ENCODE assay signal across 1 cellular context in the genomic region with DNA sequence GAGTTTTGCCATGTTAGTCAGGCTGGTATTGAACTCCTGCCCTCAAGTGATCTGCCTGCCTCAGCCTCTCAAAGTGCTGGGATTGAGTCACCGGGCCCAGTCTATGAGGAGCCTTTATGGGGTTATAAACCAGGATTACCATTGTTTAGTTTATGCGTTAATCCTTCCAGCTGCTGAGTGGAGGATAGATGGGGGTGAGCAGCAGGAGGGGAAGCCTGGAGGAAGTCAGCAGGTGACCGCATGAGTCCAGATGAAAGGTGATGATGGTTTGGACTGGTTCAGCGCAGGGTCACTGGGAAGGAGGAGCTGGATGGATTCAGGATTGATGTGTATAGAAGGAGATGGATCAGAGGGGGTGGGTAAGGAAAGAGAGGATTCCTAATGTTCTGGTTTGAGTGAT.
TF ChIP-seq lines count a peak whose summit lies in the region.

No MANE protein-coding gene starts in this region.

TF ChIP-seq in HEK293, 187 proteins besides CTCF, POLR2A, EP300 and RAD21 (continued from another document and continues in another):
- no peak for TF ChIP-seq ZSCAN4 (tag by site-specific recombination; IDR thresholded peaks at IDR 0.05)
- TF ChIP-seq ZNF157 (tag by site-specific recombination; IDR thresholded peaks at IDR 0.05): no peak
- 0 out of 2 replicates have a peak, but pooled peaks have one; percentile 33 for TF ChIP-seq ZNF391 (tag by site-specific recombination; IDR thresholded peaks at IDR 0.05; ENCODE audit: borderline replicate concordance, low read depth)
- peak; percentile 92; the same call in 1 of the 2 replicates for TF ChIP-seq MZF1 (tag by site-specific recombination; IDR thresholded peaks at IDR 0.05; ENCODE audit: borderline replicate concordance)
- peak; percentile 63 for TF ChIP-seq PRDM4 (tag by site-specific recombination; IDR thresholded peaks at IDR 0.05)
- TF ChIP-seq PRDM2 (tag by site-specific recombination; IDR thresholded peaks at IDR 0.05; ENCODE audit: borderline replicate concordance): no peak
- peak; percentile 65; the same call in 1 of the 2 replicates for TF ChIP-seq ZBTB1 (tag by site-specific recombination; IDR thresholded peaks at IDR 0.05)
- TF ChIP-seq ATF2 (tag by site-specific recombination; IDR thresholded peaks at IDR 0.05; ENCODE audit: low read depth): peak; percentile 54; the same call in 1 of the 2 replicates
- TF ChIP-seq OSR2 (tag by site-specific recombination; IDR thresholded peaks at IDR 0.05): peak; percentile 94
- TF ChIP-seq, protein P1, sequence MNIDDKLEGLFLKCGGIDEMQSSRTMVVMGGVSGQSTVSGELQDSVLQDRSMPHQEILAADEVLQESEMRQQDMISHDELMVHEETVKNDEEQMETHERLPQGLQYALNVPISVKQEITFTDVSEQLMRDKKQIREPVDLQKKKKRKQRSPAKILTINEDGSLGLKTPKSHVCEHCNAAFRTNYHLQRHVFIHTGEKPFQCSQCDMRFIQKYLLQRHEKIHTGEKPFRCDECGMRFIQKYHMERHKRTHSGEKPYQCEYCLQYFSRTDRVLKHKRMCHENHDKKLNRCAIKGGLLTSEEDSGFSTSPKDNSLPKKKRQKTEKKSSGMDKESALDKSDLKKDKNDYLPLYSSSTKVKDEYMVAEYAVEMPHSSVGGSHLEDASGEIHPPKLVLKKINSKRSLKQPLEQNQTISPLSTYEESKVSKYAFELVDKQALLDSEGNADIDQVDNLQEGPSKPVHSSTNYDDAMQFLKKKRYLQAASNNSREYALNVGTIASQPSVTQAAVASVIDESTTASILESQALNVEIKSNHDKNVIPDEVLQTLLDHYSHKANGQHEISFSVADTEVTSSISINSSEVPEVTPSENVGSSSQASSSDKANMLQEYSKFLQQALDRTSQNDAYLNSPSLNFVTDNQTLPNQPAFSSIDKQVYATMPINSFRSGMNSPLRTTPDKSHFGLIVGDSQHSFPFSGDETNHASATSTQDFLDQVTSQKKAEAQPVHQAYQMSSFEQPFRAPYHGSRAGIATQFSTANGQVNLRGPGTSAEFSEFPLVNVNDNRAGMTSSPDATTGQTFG (tag by site-specific recombination; IDR thresholded peaks at IDR 0.05; ENCODE audit: borderline replicate concordance): no peak
- peak; percentile 43; the same call in 1 of the 2 replicates for TF ChIP-seq ZNF24 (tag by site-specific recombination; IDR thresholded peaks at IDR 0.05)
- TF ChIP-seq ZNF10 (tag by site-specific recombination; IDR thresholded peaks at IDR 0.05): peak; percentile 41; the same call in 1 of the 2 replicates
- TF ChIP-seq GLIS1 (tag by site-specific recombination; IDR thresholded peaks at IDR 0.05): peak; percentile 72
- TF ChIP-seq BCL11B (tag by site-specific recombination; IDR thresholded peaks at IDR 0.05; ENCODE audit: low read depth): peak; percentile 51
- peak; percentile 43; the same call in 1 of the 2 replicates for TF ChIP-seq ZNF561 (tag by site-specific recombination; IDR thresholded peaks at IDR 0.05; ENCODE audit: borderline replicate concordance)
- no peak for TF ChIP-seq GLI4 (tag by site-specific recombination; IDR thresholded peaks at IDR 0.05)
- TF ChIP-seq ZNF610 (tag by site-specific recombination; IDR thresholded peaks at IDR 0.05; ENCODE audit: borderline replicate concordance): peak; percentile 71; the same call in 1 of the 2 replicates
- TF ChIP-seq, protein P2, sequence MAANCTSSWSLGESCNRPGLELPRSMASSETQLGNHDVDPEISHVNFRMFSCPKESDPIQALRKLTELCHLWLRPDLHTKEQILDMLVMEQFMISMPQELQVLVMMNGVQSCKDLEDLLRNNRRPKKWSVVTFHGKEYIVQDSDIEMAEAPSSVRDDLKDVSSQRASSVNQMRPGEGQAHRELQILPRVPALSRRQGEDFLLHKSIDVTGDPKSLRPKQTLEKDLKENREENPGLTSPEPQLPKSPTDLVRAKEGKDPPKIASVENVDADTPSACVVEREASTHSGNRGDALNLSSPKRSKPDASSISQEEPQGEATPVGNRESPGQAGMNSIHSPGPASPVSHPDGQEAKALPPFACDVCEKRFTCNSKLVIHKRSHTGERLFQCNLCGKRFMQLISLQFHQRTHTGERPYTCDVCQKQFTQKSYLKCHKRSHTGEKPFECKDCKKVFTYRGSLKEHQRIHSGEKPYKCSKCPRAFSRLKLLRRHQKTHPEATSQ (tag by site-specific recombination; IDR thresholded peaks at IDR 0.05): 0 out of 2 replicates have a peak, but pooled peaks have one; percentile 31
- no peak for TF ChIP-seq ZNF16 (tag by site-specific recombination; IDR thresholded peaks at IDR 0.05; ENCODE audit: low read depth)
- peak; percentile 58; the same call in 1 of the 2 replicates for TF ChIP-seq ZSCAN30 (tag by site-specific recombination; IDR thresholded peaks at IDR 0.05)
- TF ChIP-seq ZBTB8A (tag by site-specific recombination; IDR thresholded peaks at IDR 0.05): 0 out of 2 replicates have a peak, but pooled peaks have one; percentile 38
- no peak for TF ChIP-seq ZNF548 (tag by site-specific recombination; IDR thresholded peaks at IDR 0.05)
- TF ChIP-seq SP7 (tag by site-specific recombination; IDR thresholded peaks at IDR 0.05): 0 out of 2 replicates have a peak, but pooled peaks have one; percentile 21
- TF ChIP-seq ZNF670 (tag by site-specific recombination; IDR thresholded peaks at IDR 0.05; ENCODE audit: low read depth): no peak
- peak; percentile 86 for TF ChIP-seq ZNF600 (tag by site-specific recombination; IDR thresholded peaks at IDR 0.05)
- peak; percentile 97 for TF ChIP-seq ZIC2 (tag by site-specific recombination; IDR thresholded peaks at IDR 0.05)
- TF ChIP-seq, protein P3, sequence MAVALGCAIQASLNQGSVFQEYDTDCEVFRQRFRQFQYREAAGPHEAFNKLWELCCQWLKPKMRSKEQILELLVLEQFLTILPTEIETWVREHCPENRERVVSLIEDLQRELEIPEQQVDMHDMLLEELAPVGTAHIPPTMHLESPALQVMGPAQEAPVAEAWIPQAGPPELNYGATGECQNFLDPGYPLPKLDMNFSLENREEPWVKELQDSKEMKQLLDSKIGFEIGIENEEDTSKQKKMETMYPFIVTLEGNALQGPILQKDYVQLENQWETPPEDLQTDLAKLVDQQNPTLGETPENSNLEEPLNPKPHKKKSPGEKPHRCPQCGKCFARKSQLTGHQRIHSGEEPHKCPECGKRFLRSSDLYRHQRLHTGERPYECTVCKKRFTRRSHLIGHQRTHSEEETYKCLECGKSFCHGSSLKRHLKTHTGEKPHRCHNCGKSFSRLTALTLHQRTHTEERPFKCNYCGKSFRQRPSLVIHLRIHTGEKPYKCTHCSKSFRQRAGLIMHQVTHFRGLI (tag by site-specific recombination; IDR thresholded peaks at IDR 0.05): peak; percentile 38; the same call in 1 of the 2 replicates
- TF ChIP-seq TRIM28 (IDR thresholded peaks at IDR 0.05; ENCODE audit: borderline replicate concordance, low read length): peak; percentile 49; the same call in 1 of the 2 replicates
- TF ChIP-seq ZNF768 (tag by site-specific recombination; IDR thresholded peaks at IDR 0.05): no peak
- peak; percentile 83; the same call in 1 of the 2 replicates for TF ChIP-seq ZNF580 (tag by site-specific recombination; IDR thresholded peaks at IDR 0.05)
- peak; percentile 84 for TF ChIP-seq ZEB2 (tag by site-specific recombination; IDR thresholded peaks at IDR 0.05)
- TF ChIP-seq KLF1 (tag by site-specific recombination; IDR thresholded peaks at IDR 0.05): no peak
- TF ChIP-seq, protein P4, sequence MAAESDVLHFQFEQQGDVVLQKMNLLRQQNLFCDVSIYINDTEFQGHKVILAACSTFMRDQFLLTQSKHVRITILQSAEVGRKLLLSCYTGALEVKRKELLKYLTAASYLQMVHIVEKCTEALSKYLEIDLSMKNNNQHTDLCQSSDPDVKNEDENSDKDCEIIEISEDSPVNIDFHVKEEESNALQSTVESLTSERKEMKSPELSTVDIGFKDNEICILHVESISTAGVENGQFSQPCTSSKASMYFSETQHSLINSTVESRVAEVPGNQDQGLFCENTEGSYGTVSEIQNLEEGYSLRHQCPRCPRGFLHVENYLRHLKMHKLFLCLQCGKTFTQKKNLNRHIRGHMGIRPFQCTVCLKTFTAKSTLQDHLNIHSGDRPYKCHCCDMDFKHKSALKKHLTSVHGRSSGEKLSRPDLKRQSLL (tag by site-specific recombination; IDR thresholded peaks at IDR 0.05): no peak
- no peak for TF ChIP-seq MEIS1 (CRISPR knock-in tag; IDR thresholded peaks at IDR 0.05; ENCODE audit: borderline replicate concordance)
- peak; percentile 74 for TF ChIP-seq GLI2 (tag by site-specific recombination; IDR thresholded peaks at IDR 0.05; ENCODE audit: borderline replicate concordance, low read depth)
- peak; percentile 88 for TF ChIP-seq FEZF1 (tag by site-specific recombination; IDR thresholded peaks at IDR 0.05)
- no peak for TF ChIP-seq ZNF660 (tag by site-specific recombination; IDR thresholded peaks at IDR 0.05)
- 0 out of 2 replicates have a peak, but pooled peaks have one; percentile 28 for TF ChIP-seq ZNF324 (tag by site-specific recombination; IDR thresholded peaks at IDR 0.05)
- TF ChIP-seq ZNF2 (tag by site-specific recombination; IDR thresholded peaks at IDR 0.05): 0 out of 2 replicates have a peak, but pooled peaks have one; percentile 34
